Comparison of ENCODE assay signal across 8 cellular contexts in genomic region chr12:32273063-32273521, GRCh38.
DNase-seq lines count a peak whose midpoint lies in the region; ATAC-seq, FAIRE-seq and TF ChIP-seq lines count a peak whose summit lies in the region.

No MANE protein-coding gene starts in this region.

- no peak for TF ChIP-seq CTCF in nephron progenitor cell (IDR thresholded peaks at IDR 0.05)

- FAIRE-seq in RCC 7860 (lab: Jason Lieb, UNC) (no peak), GM12891 (lab: Jason Lieb, UNC) (no peak)

- H3K27me3 Mint-ChIP-seq in nephron progenitor cell (ENCODE audit: low read depth, poor library complexity) = no peaks in the 10 kb centered on the region

- peaks cover 5% of the 10 kb centered on the region for H3K9me3 Mint-ChIP-seq in nephron progenitor cell

- DNase-seq in RCC 7860 (ENCODE audit: low spot score) (peak; percentile 7), nephron progenitor cell (no peak), GM12891 (ENCODE audit: insufficient read length, low spot score) (no peak), mesenteric fat pad (ENCODE audit: low spot score) (no peak), DMS153 treated with DMSO at 0.1 percent for 48 hours (lab: John Stamatoyannopoulos, UW; ENCODE audit: unreplicated experiment) (no peak), NCI-H1694 treated with DMSO at 0.1 percent for 48 hours (lab: John Stamatoyannopoulos, UW) (no peak)

- ATAC-seq in GM18873 (IDR thresholded peaks at IDR 0.05; ENCODE audit: low FRiP score, unreplicated experiment) (peak; percentile 45), HG02610 (IDR thresholded peaks at IDR 0.05; ENCODE audit: unreplicated experiment) (peak; percentile 69)

- peak overlapping the region; percentile 97 for H3K27ac Mint-ChIP-seq in nephron progenitor cell

- H3K4me3 Mint-ChIP-seq in nephron progenitor cell = no peak overlapping the region

- no peak for TF ChIP-seq POLR2A in GM12891 (IDR thresholded peaks at IDR 0.05; ENCODE audit: low read depth, low read length)

- H3K36me3 Mint-ChIP-seq in nephron progenitor cell (ENCODE audit: low read depth) = peaks cover 27% of the 10 kb centered on the region

- H3K4me1 Mint-ChIP-seq in nephron progenitor cell = peaks cover 44% of the 10 kb centered on the region

TF ChIP-seq in GM12891, 5 proteins besides CTCF, POLR2A, EP300 and RAD21:
- TF ChIP-seq POLR2AphosphoS5 (IDR thresholded peaks at IDR 0.05; ENCODE audit: low read depth, low read length) (no peak), SPI1 (IDR thresholded peaks at IDR 0.05; ENCODE audit: low read depth, low read length) (no peak), POU2F2 (IDR thresholded peaks at IDR 0.05; ENCODE audit: low read depth, low read length) (no peak), TAF1 (IDR thresholded peaks at IDR 0.05; ENCODE audit: low read depth, low read length) (no peak), PAX5 (IDR thresholded peaks at IDR 0.05; ENCODE audit: insufficient read depth, low read length, severe bottlenecking) (no peak)
